In genomic region chr12:902581-902980, GRCh38 we compare ENCODE assay signal across 30 cellular contexts. TPM values are rescaled to one million over a fixed set of nuclear protein-coding genes. Genes with fewer than 3 reads are reported as not detected.
A peak's percentile ranks its signal among the peaks of the same experiment; 100 is the strongest.
DNase-seq lines count a peak whose midpoint lies in the region; ATAC-seq, FAIRE-seq and TF ChIP-seq lines count a peak whose summit lies in the region.
"Had no signal": no experiment of that assay in that cellular context is flagged by ENCODE, and none has a peak within 500 bp of the region (broad histone marks: within the 10 kb centered on the region; RNA-seq: fewer than 3 reads in every experiment).

No MANE protein-coding gene starts in this region.

- no peak for ATAC-seq in activated CD4-positive, alpha-beta T cell treated with anti-CD3 and anti-CD28 coated beads for 36 hours
- ATAC-seq in CD4-positive, CD25-positive, alpha-beta regulatory T cell (ENCODE audit: low read depth in 2 of 2) = no peak
- ATAC-seq in WTC11 (no peak), memory B cell (ENCODE audit: low read depth) (no peak)
- ATAC-seq: A549; activated T-cell treated with anti-CD3 and anti-CD28 coated beads, Interleukin-2, amount 50 U/mL, for 4 hours; heart right ventricle had no signal

- no peak for TF ChIP-seq CTCF in WTC11 (IDR thresholded peaks at IDR 0.05)

- no peaks in the 10 kb centered on the region for H3K27me3 ChIP-seq in CD4-positive, CD25-positive, alpha-beta regulatory T cell (ENCODE audit: control insufficient read depth, insufficient read depth, low read length)
- H3K27me3 ChIP-seq: colonic mucosa, heart right ventricle had no signal

- H3K4me1 ChIP-seq in CD4-positive, CD25-positive, alpha-beta regulatory T cell (ENCODE audit: control insufficient read depth, insufficient read depth, low read length, poor library complexity, severe bottlenecking) = no peaks in the 10 kb centered on the region
- H3K4me1 ChIP-seq: A549, colonic mucosa had no signal

- H3K27me3 Mint-ChIP-seq in activated CD4-positive, alpha-beta T cell treated with anti-CD3 and anti-CD28 coated beads for 36 hours = no peaks in the 10 kb centered on the region
- no peaks in the 10 kb centered on the region for H3K27me3 Mint-ChIP-seq in CD4-positive, CD25-positive, alpha-beta regulatory T cell
- H3K27me3 Mint-ChIP-seq in WTC11 (ENCODE audit: low read depth) (no peaks in the 10 kb centered on the region), memory B cell (no peaks in the 10 kb centered on the region)

- FAIRE-seq in urothelium cell line (lab: Jason Lieb, UNC) = no peak
- FAIRE-seq: A549, bronchial epithelial cell, small intestine had no signal

- H3K4me3 Mint-ChIP-seq in activated CD4-positive, alpha-beta T cell treated with anti-CD3 and anti-CD28 coated beads for 36 hours = no peak overlapping the region
- H3K4me3 Mint-ChIP-seq in CD4-positive, CD25-positive, alpha-beta regulatory T cell = no peak overlapping the region
- H3K4me3 Mint-ChIP-seq in WTC11 = no peak overlapping the region
- no peak overlapping the region for H3K4me3 Mint-ChIP-seq in memory B cell
- H3K4me3 Mint-ChIP-seq: activated naive CD4-positive, alpha-beta T cell treated with anti-CD3 and anti-CD28 coated beads for 36 hours; activated T-cell treated with anti-CD3 and anti-CD28 coated beads, Interleukin-2, amount 50 U/mL, for 4 hours; T-helper 1 cell treated with Interleukin-12 subunit alpha and Interleukin-12 subunit beta and Interleukin-4 antibody, amounts not matched to agents 30 μg/mL and 1 μg/mL, for 36 hours had no signal

- peaks cover 92% of the 10 kb centered on the region for H3K36me3 ChIP-seq in CD4-positive, CD25-positive, alpha-beta regulatory T cell (ENCODE audit: control insufficient read depth, insufficient read depth, low read length)

- peak overlapping the region; percentile 33 for H3K27ac Mint-ChIP-seq in activated CD4-positive, alpha-beta T cell treated with anti-CD3 and anti-CD28 coated beads for 36 hours
- peak overlapping the region in 2 of 3 donors; percentile 51 to 52 for H3K27ac Mint-ChIP-seq in CD4-positive, CD25-positive, alpha-beta regulatory T cell
- H3K27ac Mint-ChIP-seq in WTC11 = peak overlapping the region; percentile 72; the same call in 1 of the 2 replicates
- H3K27ac Mint-ChIP-seq in memory B cell = peak overlapping the region; percentile 67
- H3K27ac Mint-ChIP-seq: T-helper 1 cell treated with Interleukin-12 subunit alpha and Interleukin-12 subunit beta and Interleukin-4 antibody, amounts not matched to agents 30 μg/mL and 1 μg/mL, for 36 hours had no signal

- peaks cover 66% of the 10 kb centered on the region for H3K36me3 Mint-ChIP-seq in activated CD4-positive, alpha-beta T cell treated with anti-CD3 and anti-CD28 coated beads for 36 hours (ENCODE audit: low read depth)
- peaks cover 53% of the 10 kb centered on the region for H3K36me3 Mint-ChIP-seq in CD4-positive, CD25-positive, alpha-beta regulatory T cell
- peaks cover 64% of the 10 kb centered on the region for H3K36me3 Mint-ChIP-seq in WTC11
- H3K36me3 Mint-ChIP-seq in memory B cell = peaks cover 40% of the 10 kb centered on the region

- no peaks in the 10 kb centered on the region for H3K9me3 ChIP-seq in CD4-positive, CD25-positive, alpha-beta regulatory T cell (ENCODE audit: control insufficient read depth in 2 of 2, low read length in 2 of 2)
- H3K9me3 ChIP-seq: A549, colonic mucosa, heart right ventricle had no signal

- POLR2A ChIA-PET in activated CD4-positive, alpha-beta T cell treated with anti-CD3 and anti-CD28 coated beads for 36 hours (lab: Charles Lee) = no interaction called here
- POLR2A ChIA-PET in WTC11 (lab: Charles Lee) = interaction anchor here (0.5 kb wide), 1 partner anchor 11 kb away, joined by 3 read pairs; no protein-coding TSS in a partner anchor

- H3K27ac ChIP-seq in CD4-positive, CD25-positive, alpha-beta regulatory T cell (ENCODE audit: insufficient read depth, low read length, poor library complexity, severe bottlenecking) = no peak overlapping the region
- H3K27ac ChIP-seq: A549, colonic mucosa had no signal

- CTCF ChIA-PET in activated CD4-positive, alpha-beta T cell treated with anti-CD3 and anti-CD28 coated beads for 36 hours (lab: Charles Lee) = interaction anchor here (0.6 kb wide), 1 partner anchor 19 kb away, joined by 3 read pairs; no protein-coding TSS in a partner anchor
- CTCF ChIA-PET in WTC11 (lab: Charles Lee) = no interaction called here

- peaks cover 39% of the 10 kb centered on the region for H3K4me1 Mint-ChIP-seq in activated CD4-positive, alpha-beta T cell treated with anti-CD3 and anti-CD28 coated beads for 36 hours
- peaks cover 5 to 33% (median 20%) of the 10 kb centered on the region in 4 donors for H3K4me1 Mint-ChIP-seq in CD4-positive, CD25-positive, alpha-beta regulatory T cell
- H3K4me1 Mint-ChIP-seq in WTC11 (peaks cover 17% of the 10 kb centered on the region), memory B cell (peaks cover 8% of the 10 kb centered on the region)

- H3K4me3 ChIP-seq in CD4-positive, CD25-positive, alpha-beta regulatory T cell (ENCODE audit: low read depth, low read length) = no peak overlapping the region
- H3K4me3 ChIP-seq: A549, colonic mucosa, heart right ventricle had no signal

- intact Hi-C loops in activated CD4-positive, alpha-beta T cell treated with anti-CD3 and anti-CD28 coated beads for 36 hours (cut with DNase I, micrococcal nuclease) = no loop called here

- DNase-seq in activated CD4-positive, alpha-beta T cell treated with anti-CD3 and anti-CD28 coated beads for 36 hours = no peak
- no peak for DNase-seq in activated CD4-positive, alpha-beta T cell treated with anti-CD3 and anti-CD28 coated beads, Interleukin-2, amount 50 U/mL, for 48 hours
- no peak for DNase-seq in CD4-positive, CD25-positive, alpha-beta regulatory T cell
- DNase-seq in WTC11 (ENCODE audit: low spot score) (no peak), memory B cell (ENCODE audit: low spot score in 2 of 2) (no peak), urothelium cell line (ENCODE audit: low spot score) (no peak), 8988T (no peak), NCI-H1694 treated with DMSO at 0.1 percent for 48 hours (lab: John Stamatoyannopoulos, UW) (no peak)
- DNase-seq: activated CD4-positive, CD25-positive, alpha-beta regulatory T cell treated with anti-CD3 and anti-CD28 coated beads, Interleukin-2, amount 50 U/mL, for 72 hours; activated naive CD4-positive, alpha-beta T cell treated with anti-CD3 and anti-CD28 coated beads for 36 hours; activated T-cell treated with anti-CD3 and anti-CD28 coated beads, Interleukin-2, amount 50 U/mL, for 4 hours; AML-193; anterior cingulate cortex; colonic mucosa; COR-L47; DND-41; effector CD8-positive, alpha-beta T cell; erythroblast; HCEC 1CT; heart right ventricle; mammary epithelial cell; NCI-H1105; NCI-H1930; NCI-H226; NCI-H82; small intestine; trophoblast cell had no signal

- no peaks in the 10 kb centered on the region for H3K9me3 Mint-ChIP-seq in activated CD4-positive, alpha-beta T cell treated with anti-CD3 and anti-CD28 coated beads for 36 hours (ENCODE audit: low read depth)
- no peaks in the 10 kb centered on the region for H3K9me3 Mint-ChIP-seq in CD4-positive, CD25-positive, alpha-beta regulatory T cell
- no peaks in the 10 kb centered on the region for H3K9me3 Mint-ChIP-seq in WTC11
- no peaks in the 10 kb centered on the region for H3K9me3 Mint-ChIP-seq in memory B cell
- H3K9me3 Mint-ChIP-seq: activated naive CD4-positive, alpha-beta T cell treated with anti-CD3 and anti-CD28 coated beads for 36 hours; activated T-cell treated with anti-CD3 and anti-CD28 coated beads, Interleukin-2, amount 50 U/mL, for 4 hours; T-helper 1 cell treated with Interleukin-12 subunit alpha and Interleukin-12 subunit beta and Interleukin-4 antibody, amounts not matched to agents 30 μg/mL and 1 μg/mL, for 36 hours had no signal

TF ChIP-seq in WTC11, 78 proteins besides CTCF, POLR2A, EP300 and RAD21 (continues in another document):
- TF ChIP-seq SP1 (CRISPR knock-in tag; conservative IDR thresholded peaks at IDR 0.05) (no peak), ATF2 (CRISPR knock-in tag; IDR thresholded peaks at IDR 0.05; ENCODE audit: borderline replicate concordance, low read depth) (no peak), ZNF232 (CRISPR knock-in tag; IDR thresholded peaks at IDR 0.05) (no peak), ERG (CRISPR knock-in tag; IDR thresholded peaks at IDR 0.05) (no peak), JUN (CRISPR knock-in tag; IDR thresholded peaks at IDR 0.05) (no peak), PREB (CRISPR knock-in tag; IDR thresholded peaks at IDR 0.05; ENCODE audit: borderline replicate concordance) (no peak)

RNA-seq across cellular contexts. Expression of gene RAD52, which starts 46.9 kb away (rescaled TPM):
- total RNA-seq in activated CD4-positive, alpha-beta T cell treated with anti-CD3 and anti-CD28 coated beads for 36 hours = 10 to 100 TPM; 16.0 to 17.4 TPM
- total RNA-seq in CD4-positive, CD25-positive, alpha-beta regulatory T cell = 13.8 TPM
- polyA plus RNA-seq in CD4-positive, CD25-positive, alpha-beta regulatory T cell = 1 to 10 TPM; 2.6 to 5.6 (median 2.9) TPM
- total RNA-seq in WTC11 (2021) = 17.1 to 20.7 TPM (median 19.2 TPM) in 3 replicates
